ENCODE assay signal across 6 cellular contexts in the genomic region with DNA sequence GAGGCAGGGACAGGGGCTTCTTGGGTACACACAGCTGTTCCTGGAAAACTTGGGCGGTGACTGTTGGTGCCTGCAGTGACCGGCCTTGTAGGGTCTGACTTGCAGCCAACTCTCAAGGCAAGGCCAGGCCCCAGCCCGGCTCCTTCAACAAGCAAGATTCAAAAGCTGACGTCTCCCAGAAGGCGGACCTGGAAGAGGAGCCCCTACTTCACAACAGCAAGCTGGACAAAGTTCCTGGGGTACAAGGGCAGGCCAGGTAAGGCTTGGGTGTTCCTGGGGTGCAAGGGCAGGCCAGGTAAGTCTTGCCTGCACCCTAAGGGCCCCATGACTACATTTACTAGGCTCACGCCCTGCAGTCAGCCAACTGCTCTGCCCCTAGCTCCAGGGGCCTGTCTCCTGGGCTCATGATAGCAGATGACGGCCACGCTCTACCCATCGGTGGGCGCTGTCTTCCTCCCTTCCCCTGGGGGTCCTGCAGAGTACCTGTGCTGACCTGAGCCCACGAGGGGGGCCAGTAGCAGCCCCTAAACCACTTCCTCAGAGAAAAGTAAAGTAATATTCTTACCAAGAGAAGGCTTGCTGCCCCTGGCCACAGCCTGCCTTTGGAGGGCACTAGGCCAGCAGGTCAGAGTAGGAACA. TPM values are rescaled to one million over a fixed set of nuclear protein-coding genes. Genes with fewer than 3 reads are reported as not detected.
"Had no signal": no experiment of that assay in that cellular context is flagged by ENCODE, and none has a peak within 500 bp of the region (broad histone marks: within the 10 kb centered on the region; RNA-seq: fewer than 3 reads in every experiment).

No MANE protein-coding gene starts in this region.

RNA-seq across cellular contexts. Expression of a gene that starts 4.0 kb away (rescaled TPM):
- total RNA-seq: HT1080 had no signal
- polyA plus RNA-seq: IgD-negative memory B cell had no signal

RNA-seq across cellular contexts. Expression of a gene that starts 55.7 kb away (rescaled TPM):
- total RNA-seq: GM23248, H4, HepG2, HFFc6 had no signal
- polyA plus RNA-seq: GM23248, HepG2, IgD-negative memory B cell had no signal
